Comparison of ENCODE assay signal across 14 cellular contexts in the genomic region with DNA sequence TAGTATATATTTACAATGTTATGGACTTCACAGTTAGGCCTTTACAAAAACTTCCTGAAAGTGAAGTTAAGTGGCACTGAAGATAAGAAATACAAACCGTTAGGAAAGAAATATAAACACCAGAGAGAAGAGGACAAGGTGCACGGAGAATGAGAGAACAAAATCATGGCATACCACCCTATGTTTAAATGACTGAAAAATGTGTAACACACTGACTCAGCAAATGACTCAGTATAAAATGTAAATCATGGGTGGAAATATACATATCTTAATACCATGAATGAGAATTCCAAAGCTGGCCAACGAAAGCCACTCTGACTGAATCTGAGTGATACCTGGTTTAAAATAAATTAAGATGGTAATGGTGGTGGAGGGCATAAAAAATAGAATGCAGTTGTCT.
DNase-seq lines count a peak whose midpoint lies in the region; ATAC-seq and TF ChIP-seq lines count a peak whose summit lies in the region.
"Had no signal": no experiment of that assay in that cellular context is flagged by ENCODE, and none has a peak within 500 bp of the region (broad histone marks: within the 10 kb centered on the region; RNA-seq: fewer than 3 reads in every experiment).

No MANE protein-coding gene starts in this region.

- no peak overlapping the region for H2AK5ac ChIP-seq in IMR-90 (ENCODE audit: low read depth, low read length)

- DNase-seq in IMR-90 (peak; percentile 92), amniotic epithelial cell (ENCODE audit: low read depth) (peak; percentile 64), fibroblast of gingiva (ENCODE audit: low read depth) (peak; percentile 37), smooth muscle cell (lab: John Stamatoyannopoulos, UW; ENCODE audit: unreplicated experiment) (no peak), NCI-H187 treated with DMSO at 0.1 percent for 48 hours (lab: John Stamatoyannopoulos, UW) (no peak), endodermal cell (no peak)
- DNase-seq: activated CD4-positive, alpha-beta T cell treated with anti-CD3 and anti-CD28 coated beads for 36 hours; amygdala; hippocampal formation; NCI-H146 had no signal

- dilution Hi-C loops in IMR-90 (cut with HindIII; ENCODE audit: low sequenced_read_pairs, unreplicated experiment): no loop called here

- no peak overlapping the region for H4K5ac ChIP-seq in IMR-90 (ENCODE audit: low read depth, low read length)

- H2BK15ac ChIP-seq in IMR-90 (ENCODE audit: low read depth, low read length): no peak overlapping the region; the same call in 2 of the 3 replicates

- H3K27ac ChIP-seq in IMR-90 (ENCODE audit: insufficient read depth, low read length) (no peak overlapping the region), smooth muscle cell (ENCODE audit: low read depth) (no peak overlapping the region), endodermal cell (ENCODE audit: low read depth, low read length) (no peak overlapping the region)
- H3K27ac ChIP-seq: coronary artery had no signal

- H2BK20ac ChIP-seq in IMR-90 (ENCODE audit: low read depth, low read length): peak overlapping the region; percentile 89; the same call in 1 of the 2 replicates

- TF ChIP-seq POLR2A in IMR-90 (IDR thresholded peaks at IDR 0.05; ENCODE audit: low read depth, low read length): no peak

- H4K20me1 ChIP-seq in IMR-90 (ENCODE audit: insufficient read depth, low read length) (no peaks in the 10 kb centered on the region), smooth muscle cell (ENCODE audit: low read depth) (no peaks in the 10 kb centered on the region)

- no peak overlapping the region for H3K23ac ChIP-seq in IMR-90 (ENCODE audit: low read depth, low read length)

- H3K27ac Mint-ChIP-seq in endodermal cell: no peak overlapping the region
- H3K27ac Mint-ChIP-seq: activated CD4-positive, alpha-beta T cell treated with anti-CD3 and anti-CD28 coated beads for 36 hours; stimulated activated naive CD8-positive, alpha-beta T cell treated with anti-CD3 and anti-CD28 coated beads, Interleukin-15, Interleukin-2, amounts not matched to agents 100 ng/mL and 50 ng/mL, for 24 hours; type B pancreatic cell had no signal

- H4K8ac ChIP-seq in IMR-90 (ENCODE audit: low read depth in 2 of 2, low read length in 2 of 2): peak overlapping the region in 1 of 2 experiments; percentile 86; a peak in 1 of 4 replicates

- no peak overlapping the region for H3K18ac ChIP-seq in IMR-90 (ENCODE audit: low read depth, low read length)

- no peaks in the 10 kb centered on the region for H3K79me1 ChIP-seq in IMR-90 (ENCODE audit: low read depth in 1 of 2, low read length in 2 of 2)

- peaks cover 7% of the 10 kb centered on the region for H3K4me1 Mint-ChIP-seq in endodermal cell
- H3K4me1 Mint-ChIP-seq: activated CD4-positive, alpha-beta T cell treated with anti-CD3 and anti-CD28 coated beads for 36 hours had no signal

- H3K9me3 ChIP-seq in IMR-90 (ENCODE audit: control insufficient read depth, insufficient read depth, low read length): no peaks in the 10 kb centered on the region
- no peaks in the 10 kb centered on the region for H3K9me3 ChIP-seq in smooth muscle cell (replicated peaks; ENCODE audit: low read depth)
- H3K9me3 ChIP-seq in endodermal cell (ENCODE audit: control insufficient read depth, low read length): no peaks in the 10 kb centered on the region

- POLR2A ChIA-PET in IMR-90 (lab: Charles Lee; ENCODE audit: unreplicated experiment): interaction anchor here (0.7 kb wide), 1 partner anchor 67 kb away, joined by 4 read pairs; no protein-coding TSS in a partner anchor

- no peak for TF ChIP-seq RAD21 in IMR-90 (IDR thresholded peaks at IDR 0.05; ENCODE audit: low read length)

- no peak overlapping the region for H4K91ac ChIP-seq in IMR-90 (ENCODE audit: insufficient read depth, low read depth, low read length)

- TF ChIP-seq CTCF in IMR-90 (conservative IDR thresholded peaks at IDR 0.05; ENCODE audit: low read depth, low read length): no peak
- TF ChIP-seq CTCF in smooth muscle cell (IDR thresholded peaks at IDR 0.05; ENCODE audit: borderline replicate concordance, insufficient read depth, poor library complexity, severe bottlenecking): no peak
- no peak for TF ChIP-seq CTCF in endodermal cell (conservative IDR thresholded peaks at IDR 0.05)

- H3K27me3 Mint-ChIP-seq in endodermal cell (ENCODE audit: insufficient read depth): no peaks in the 10 kb centered on the region

- no peak overlapping the region for H3K4me2 ChIP-seq in IMR-90 (ENCODE audit: low read depth, low read length)
- H3K4me2 ChIP-seq in smooth muscle cell: peak overlapping the region; percentile 40

- no TSS peak for BruUV-seq in IMR-90 (replicated peaks; lab: Mats Ljungman, UMichigan)

- no peak overlapping the region for H2AK9ac ChIP-seq in IMR-90 (replicated peaks; ENCODE audit: low read depth, low read length, poor library complexity)

- H3K36me3 Mint-ChIP-seq in endodermal cell (ENCODE audit: low read depth): no peaks in the 10 kb centered on the region
- H3K36me3 Mint-ChIP-seq: type B pancreatic cell had no signal

- no peaks in the 10 kb centered on the region for H3F3A ChIP-seq in smooth muscle cell (ENCODE audit: low read depth)

- 0 out of 2 replicates have a peak, but pooled peaks cover 4% of the 10 kb centered on the region for H3K9me1 ChIP-seq in IMR-90 (ENCODE audit: insufficient read depth, low read length)

- H3K4me3 ChIP-seq in IMR-90 (ENCODE audit: insufficient read depth, low read depth, low read length) (no peak overlapping the region), smooth muscle cell (no peak overlapping the region), endodermal cell (ENCODE audit: low read length) (no peak overlapping the region)
- H3K4me3 ChIP-seq: coronary artery had no signal

- no peak overlapping the region for H2AFZ ChIP-seq in IMR-90 (replicated peaks; ENCODE audit: low read length, poor library complexity)
- no peak overlapping the region for H2AFZ ChIP-seq in smooth muscle cell (ENCODE audit: low read depth)

- CTCF ChIA-PET in IMR-90 (lab: Yijun Ruan, JAX): interaction anchor here (0.7 to 1.9 kb wide), 2 partner anchors 14 to 249 kb away, joined by 3 to 8 read pairs; no protein-coding TSS in a partner anchor

- intact Hi-C loops in IMR-90 (cut with micrococcal nuclease): no loop called here

- H3K14ac ChIP-seq in IMR-90 (replicated peaks; ENCODE audit: low read depth, low read length): no peak overlapping the region

- H3K56ac ChIP-seq in IMR-90 (ENCODE audit: extremely low read depth, insufficient read depth, low read length): no peak overlapping the region

- peak overlapping the region; percentile 89 for H2BK5ac ChIP-seq in IMR-90 (ENCODE audit: low read depth, low read length, poor library complexity, severe bottlenecking)

- H3K9ac ChIP-seq in IMR-90 (ENCODE audit: low read depth, low read length) (no peak overlapping the region), smooth muscle cell (ENCODE audit: low read depth) (no peak overlapping the region), endodermal cell (ENCODE audit: extremely low read depth, low read length, poor library complexity, severe bottlenecking) (no peak overlapping the region)

- no CpG with 5 or more reads among the region's 3 CpGs for WGBS in IMR-90 (ENCODE audit: extremely low coverage in 2 of 2, insufficient read length in 1 of 2), 2 experiments
- 35% methylated on average over 3 of the region's 3 CpGs for WGBS in smooth muscle cell (ENCODE audit: low lambda C conversion rate)
- WGBS in endodermal cell (ENCODE audit: insufficient coverage in 1 of 2, insufficient read length in 1 of 2), 2 experiments: 94 to 100% methylated on average over 1 to 3 of the region's 3 CpGs

- no peaks in the 10 kb centered on the region for H3K9me3 Mint-ChIP-seq in endodermal cell
- H3K9me3 Mint-ChIP-seq: stimulated activated naive CD8-positive, alpha-beta T cell treated with anti-CD3 and anti-CD28 coated beads, Interleukin-15, Interleukin-2, amounts not matched to agents 100 ng/mL and 50 ng/mL, for 24 hours; type B pancreatic cell had no signal

- H3K4me1 ChIP-seq in IMR-90 (ENCODE audit: control insufficient read depth, insufficient read depth, low read length): peaks cover 13% of the 10 kb centered on the region
- H3K4me1 ChIP-seq in smooth muscle cell (ENCODE audit: low read depth): no peaks in the 10 kb centered on the region
- no peaks in the 10 kb centered on the region for H3K4me1 ChIP-seq in endodermal cell (ENCODE audit: control insufficient read depth, insufficient read depth, low read length)

- ATAC-seq in IMR-90 (ENCODE audit: low read depth): peak; percentile 90
- no peak for ATAC-seq in HG03571 (IDR thresholded peaks at IDR 0.05; ENCODE audit: unreplicated experiment)
- ATAC-seq: activated CD4-positive, alpha-beta T cell treated with anti-CD3 and anti-CD28 coated beads for 36 hours had no signal

- no peaks in the 10 kb centered on the region for H3K79me2 ChIP-seq in smooth muscle cell (ENCODE audit: low read depth)

- in situ Hi-C loops in IMR-90 (cut with MboI; ENCODE audit: low sequenced_read_pairs): no loop called here

- H3K36me3 ChIP-seq in IMR-90 (ENCODE audit: control insufficient read depth, insufficient read depth, low read length) (no peaks in the 10 kb centered on the region), smooth muscle cell (ENCODE audit: low read depth) (no peaks in the 10 kb centered on the region), endodermal cell (ENCODE audit: control insufficient read depth, insufficient read depth, low read length) (no peaks in the 10 kb centered on the region)

- H3K27me3 ChIP-seq in IMR-90 (ENCODE audit: control insufficient read depth, insufficient read depth, low read length) (no peaks in the 10 kb centered on the region), smooth muscle cell (ENCODE audit: low read depth) (no peaks in the 10 kb centered on the region), endodermal cell (ENCODE audit: control insufficient read depth, insufficient read depth, low read length, poor library complexity, severe bottlenecking) (no peaks in the 10 kb centered on the region)

- H2BK120ac ChIP-seq in IMR-90 (ENCODE audit: low read depth, low read length): peak overlapping the region; percentile 84; the same call in 1 of the 2 replicates

- H3K4ac ChIP-seq in IMR-90 (ENCODE audit: low read depth, low read length): no peak overlapping the region

- no peak overlapping the region for H3K4me3 Mint-ChIP-seq in endodermal cell
- H3K4me3 Mint-ChIP-seq: activated CD4-positive, alpha-beta T cell treated with anti-CD3 and anti-CD28 coated beads for 36 hours; stimulated activated naive CD8-positive, alpha-beta T cell treated with anti-CD3 and anti-CD28 coated beads, Interleukin-15, Interleukin-2, amounts not matched to agents 100 ng/mL and 50 ng/mL, for 24 hours; type B pancreatic cell had no signal

TF ChIP-seq in IMR-90, 13 proteins besides CTCF, POLR2A, EP300 and RAD21 (continues in another document):
- TF ChIP-seq BHLHE40 (IDR thresholded peaks at IDR 0.05; ENCODE audit: low read depth, low read length) (no peak), RCOR1 (IDR thresholded peaks at IDR 0.05; ENCODE audit: insufficient replicate concordance, low read length) (no peak), NFE2L2 (IDR thresholded peaks at IDR 0.05; ENCODE audit: low read depth, low read length) (peak; percentile 84), MAFK (IDR thresholded peaks at IDR 0.05; ENCODE audit: low read depth, low read length) (peak; percentile 92), SMC3 (IDR thresholded peaks at IDR 0.05; ENCODE audit: low read depth, low read length) (no peak), MAZ (IDR thresholded peaks at IDR 0.05; ENCODE audit: borderline replicate concordance, low read depth, low read length) (no peak), CHD1 (IDR thresholded peaks at IDR 0.05; ENCODE audit: low read depth, low read length) (no peak)

Comparison
In these comparisons a context has a peak if more than half of its experiments do, and no peak if none do; other contexts are left out.
1. DNase-seq: peak in IMR-90 (single experiment), amniotic epithelial cell (single experiment) and fibroblast of gingiva (single experiment); none in smooth muscle cell (single experiment), NCI-H187 treated with DMSO at 0.1 percent for 48 hours (single experiment) and endodermal cell (single experiment).